1 cellular context compared by ENCODE assay signal in the genomic region with DNA sequence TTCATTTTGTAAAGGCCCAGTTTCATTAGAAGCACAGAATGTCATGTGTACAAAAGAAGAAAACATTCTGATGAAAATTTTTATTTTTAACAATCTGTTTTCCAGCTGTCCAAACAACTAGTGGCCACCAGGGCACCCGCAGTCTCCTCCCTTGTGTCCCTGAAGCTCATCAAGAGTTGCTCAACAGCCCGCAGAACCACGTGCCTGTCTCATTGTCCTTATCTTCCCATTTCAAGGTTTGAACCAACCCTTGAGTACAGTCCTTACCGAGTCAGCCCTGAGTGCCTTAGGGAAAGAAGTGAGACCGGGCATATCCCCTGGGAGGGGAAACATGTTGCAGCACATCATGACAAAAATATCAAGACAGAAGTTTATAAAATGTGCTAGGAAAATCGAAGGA.
TF ChIP-seq lines count a peak whose summit lies in the region.

No MANE protein-coding gene starts in this region.

TF ChIP-seq in H1, 55 proteins besides CTCF, POLR2A, EP300 and RAD21:
- peak; percentile 89 for TF ChIP-seq CEBPB (IDR thresholded peaks at IDR 0.05; ENCODE audit: low read depth, low read length)
- TF ChIP-seq KDM4A (IDR thresholded peaks at IDR 0.05; ENCODE audit: low read depth, low read length, severe bottlenecking) = no peak
- TF ChIP-seq SIN3A (conservative IDR thresholded peaks at IDR 0.05 in 1 of 2, IDR thresholded peaks at IDR 0.05 in 1 of 2; ENCODE audit: low read depth in 1 of 2, low read length in 2 of 2) = no peak
- TF ChIP-seq, protein P1, sequence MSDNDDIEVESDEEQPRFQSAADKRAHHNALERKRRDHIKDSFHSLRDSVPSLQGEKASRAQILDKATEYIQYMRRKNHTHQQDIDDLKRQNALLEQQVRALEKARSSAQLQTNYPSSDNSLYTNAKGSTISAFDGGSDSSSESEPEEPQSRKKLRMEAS (IDR thresholded peaks at IDR 0.05) = peak; percentile 26; the same call in 1 of the 2 replicates
- no peak for TF ChIP-seq TBP (IDR thresholded peaks at IDR 0.05; ENCODE audit: low read depth, low read length)
- no peak for TF ChIP-seq TCF12 (IDR thresholded peaks at IDR 0.05; ENCODE audit: low read depth, low read length)
- TF ChIP-seq CHD1 (IDR thresholded peaks at IDR 0.05; ENCODE audit: low read depth, low read length) = no peak
- no peak for TF ChIP-seq TAF1 (IDR thresholded peaks at IDR 0.05; ENCODE audit: low read depth, low read length)
- TF ChIP-seq SP4 (IDR thresholded peaks at IDR 0.05; ENCODE audit: low read length) = no peak
